ENCODE assay signal across 12 cellular contexts in the genomic region with DNA sequence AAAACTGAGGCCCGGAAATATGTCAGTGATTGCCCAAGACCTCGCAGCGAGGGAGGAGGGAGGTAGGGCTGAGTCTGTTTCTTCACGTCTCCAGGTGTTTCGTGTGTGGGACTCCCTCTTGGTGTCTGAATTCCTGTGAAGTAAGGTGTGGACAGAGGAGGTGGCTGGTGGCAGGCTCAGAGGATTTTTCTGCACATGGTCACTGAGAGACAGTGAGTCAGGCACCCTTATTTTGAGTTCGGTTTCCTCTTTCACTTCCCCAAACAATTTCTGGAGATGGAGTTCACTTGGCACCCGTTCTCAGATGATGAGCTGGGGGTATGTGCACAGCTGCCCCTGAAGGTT. TPM values are rescaled to one million over a fixed set of nuclear protein-coding genes. Genes with fewer than 3 reads are reported as not detected.
A peak's percentile ranks its signal among the peaks of the same experiment; 100 is the strongest.
DNase-seq lines count a peak whose midpoint lies in the region; ATAC-seq, FAIRE-seq and TF ChIP-seq lines count a peak whose summit lies in the region.
"Had no signal": no experiment of that assay in that cellular context is flagged by ENCODE, and none has a peak within 500 bp of the region (broad histone marks: within the 10 kb centered on the region; RNA-seq: fewer than 3 reads in every experiment).

No MANE protein-coding gene starts in this region.

- H3K27ac Mint-ChIP-seq in effector memory CD8-positive, alpha-beta T cell, result no peak overlapping the region
- H3K27ac Mint-ChIP-seq: T-helper 1 cell treated with Interleukin-12 subunit alpha and Interleukin-12 subunit beta and Interleukin-4 antibody, amounts not matched to agents 30 μg/mL and 1 μg/mL, for 36 hours had no signal

- H3K4me3 Mint-ChIP-seq in effector memory CD8-positive, alpha-beta T cell, result no peak overlapping the region
- H3K4me3 Mint-ChIP-seq: T-helper 1 cell treated with Interleukin-12 subunit alpha and Interleukin-12 subunit beta and Interleukin-4 antibody, amounts not matched to agents 30 μg/mL and 1 μg/mL, for 36 hours had no signal

- H3K36me3 ChIP-seq in K562 (ENCODE audit: control insufficient read depth, insufficient read depth, low read length) (no peaks in the 10 kb centered on the region), spleen (no peaks in the 10 kb centered on the region)

- DNase-seq in K562 (ENCODE audit: extremely low read depth in 1 of 4, low spot score in 3 of 4) (no peak), spleen (peak; percentile 50), iPS-NIHi7 (ENCODE audit: extremely low spot score) (no peak), T-helper 1 cell (no peak), ACHN (no peak)
- no peak for DNase-seq in effector memory CD8-positive, alpha-beta T cell
- DNase-seq: left ventricle myocardium superior, NCI-H1694 had no signal

- TF ChIP-seq RAD21 in K562 (CRISPR knock-in tag; conservative IDR thresholded peaks at IDR 0.05 in 1 of 2, IDR thresholded peaks at IDR 0.05 in 1 of 2), result no peak

- no TSS peak for BruUV-seq in K562 (replicated peaks; lab: Mats Ljungman, UMichigan)

- H3K9me1 ChIP-seq in K562 (ENCODE audit: control insufficient read depth, insufficient read depth, low read length), result no peaks in the 10 kb centered on the region

- H3K27me3 ChIP-seq in K562 (ENCODE audit: control insufficient read depth in 2 of 2, insufficient read depth in 2 of 2, low read length in 2 of 2) (peaks cover 14 to 23% of the 10 kb centered on the region in 2 experiments; a peak in 4 of 5 replicates), spleen (replicated peaks in 1 of 7) (peaks cover 0 to 8% (median 0%) of the 10 kb centered on the region in 7 donors)

- TF ChIP-seq EP300 in K562 (IDR thresholded peaks at IDR 0.05; ENCODE audit: low read length), result no peak

- peaks cover 70 to 90% of the 10 kb centered on the region in 2 donors for H3K27me3 Mint-ChIP-seq in effector memory CD8-positive, alpha-beta T cell

- FAIRE-seq in K562 (lab: Jason Lieb, UNC), result no peak

- H3K27ac ChIP-seq in K562 (ENCODE audit: extremely low read depth, low read depth, low read length), result no peak overlapping the region
- no peak overlapping the region for H3K27ac ChIP-seq in spleen

- H3K36me3 Mint-ChIP-seq in effector memory CD8-positive, alpha-beta T cell (ENCODE audit: insufficient read depth), result peaks cover 8% of the 10 kb centered on the region

- H3K4me1 ChIP-seq in K562 (replicated peaks in 1 of 2; ENCODE audit: control insufficient read depth in 2 of 2, insufficient read depth in 2 of 2, low read length in 2 of 2) (peaks cover 7 to 17% of the 10 kb centered on the region in 2 experiments; a peak in 3 of 5 replicates), spleen (peaks cover 0 to 29% (median 16%) of the 10 kb centered on the region in 6 donors)

- 0 out of 2 replicates have a peak overlapping the region, but pooled peaks have one; percentile 32 for H2AFZ ChIP-seq in K562 (ENCODE audit: low read depth, low read length)

- H4K20me1 ChIP-seq in K562 (replicated peaks; ENCODE audit: control insufficient read depth, insufficient read depth, low read length), result no peaks in the 10 kb centered on the region

- H3K9me3 Mint-ChIP-seq in effector memory CD8-positive, alpha-beta T cell, result no peaks in the 10 kb centered on the region
- H3K9me3 Mint-ChIP-seq: T-helper 1 cell treated with Interleukin-12 subunit alpha and Interleukin-12 subunit beta and Interleukin-4 antibody, amounts not matched to agents 30 μg/mL and 1 μg/mL, for 36 hours had no signal

- in situ Hi-C loops in K562 (cut with MboI) (no loop called here), ACHN (cut with HindIII; ENCODE audit: low pct_ligation_motif_present, low pct_unique_long_range_greater_than_20kb, low sequenced_read_pairs) (no loop called here)

- H3K9me3 ChIP-seq in K562 (replicated peaks; ENCODE audit: control insufficient read depth, insufficient read depth, low read depth, low read length) (no peaks in the 10 kb centered on the region), spleen (no peaks in the 10 kb centered on the region)

- no peak overlapping the region; a peak in 1 of 4 replicates for H3K9ac ChIP-seq in K562 (ENCODE audit: insufficient read depth in 1 of 2, low read depth in 2 of 2, low read length in 2 of 2)

- intact Hi-C loops in K562 (cut with micrococcal nuclease), result no loop called here
- intact Hi-C loops in spleen (cut with DNase I; ENCODE audit: low total_unique reads), result no loop called here

- no peaks in the 10 kb centered on the region for H3K79me2 ChIP-seq in K562 (ENCODE audit: control insufficient read depth, insufficient read depth, low read length)

- POLR2A ChIA-PET in K562 (lab: Yijun Ruan, JAX), result interaction anchor here (0.6 to 1.7 kb wide), 5 partner anchors 8 to 1172 kb away, joined by 3 to 5 read pairs (median 3); no protein-coding TSS in a partner anchor

- no peak overlapping the region for H3K4me2 ChIP-seq in K562 (ENCODE audit: insufficient read depth, low read length)

- TF ChIP-seq CTCF in K562 (IDR thresholded peaks at IDR 0.05 in 2 of 3, conservative IDR thresholded peaks at IDR 0.05 in 1 of 3; ENCODE audit: insufficient read depth in 2 of 3, low read depth in 1 of 3, low read length in 3 of 3) (no peak), spleen (IDR thresholded peaks at IDR 0.05 in 8 of 11, conservative IDR thresholded peaks at IDR 0.05 in 3 of 11) (no peak)

- TF ChIP-seq POLR2A in K562 (conservative IDR thresholded peaks at IDR 0.05) (no peak), spleen (IDR thresholded peaks at IDR 0.05) (no peak)

- H3K4me3 ChIP-seq in K562, result no peak overlapping the region
- H3K4me3 ChIP-seq in spleen, result no peak overlapping the region
- H3K4me3 ChIP-seq: skin epidermis had no signal

- H3K4me1 Mint-ChIP-seq in effector memory CD8-positive, alpha-beta T cell (ENCODE audit: low read depth in 2 of 2), result no peaks in the 10 kb centered on the region

- 31% methylated on average over 7 of the region's 7 CpGs for WGBS in K562 (ENCODE audit: insufficient coverage, low coverage, missing lambda C conversion rate)
- WGBS in spleen, 5 donors, result 38 to 56% (median 48%) methylated on average over 7 of the region's 7 CpGs

- CTCF ChIA-PET in K562 (lab: Yijun Ruan, JAX; ENCODE audit: low intra/inter-chr PET ratio), result no interaction called here

- ATAC-seq in GM19438 (IDR thresholded peaks at IDR 0.05; ENCODE audit: low read depth, unreplicated experiment) (peak; percentile 69), HG03558 (IDR thresholded peaks at IDR 0.05; ENCODE audit: extremely low read depth, unreplicated experiment) (peak; percentile 76), K562 (no peak)
- ATAC-seq in effector memory CD8-positive, alpha-beta T cell (replicated peaks), result no peak
- ATAC-seq: left ventricle myocardium superior had no signal

TF ChIP-seq in K562, 482 proteins besides CTCF, POLR2A, EP300 and RAD21 (continues in another document):
- TF ChIP-seq, protein P1, sequence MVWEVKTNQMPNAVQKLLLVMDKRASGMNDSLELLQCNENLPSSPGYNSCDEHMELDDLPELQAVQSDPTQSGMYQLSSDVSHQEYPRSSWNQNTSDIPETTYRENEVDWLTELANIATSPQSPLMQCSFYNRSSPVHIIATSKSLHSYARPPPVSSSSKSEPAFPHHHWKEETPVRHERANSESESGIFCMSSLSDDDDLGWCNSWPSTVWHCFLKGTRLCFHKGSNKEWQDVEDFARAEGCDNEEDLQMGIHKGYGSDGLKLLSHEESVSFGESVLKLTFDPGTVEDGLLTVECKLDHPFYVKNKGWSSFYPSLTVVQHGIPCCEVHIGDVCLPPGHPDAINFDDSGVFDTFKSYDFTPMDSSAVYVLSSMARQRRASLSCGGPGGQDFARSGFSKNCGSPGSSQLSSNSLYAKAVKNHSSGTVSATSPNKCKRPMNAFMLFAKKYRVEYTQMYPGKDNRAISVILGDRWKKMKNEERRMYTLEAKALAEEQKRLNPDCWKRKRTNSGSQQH (CRISPR knock-in tag; IDR thresholded peaks at IDR 0.05), result no peak

RNA-seq across cellular contexts. Expression of a gene that starts 46.3 kb away (rescaled TPM):
- 103 and 328 TPM in 2 replicates for total RNA-seq in K562 (2011; cell fraction: chromatin; rRNA removed; ENCODE audit: low replicate concordance)
- 46.2 and 74.2 TPM in 2 replicates for total RNA-seq in K562 (2011; cell fraction: nucleolus; rRNA removed)
- total RNA-seq in K562 (2011; cell fraction: nucleoplasm; rRNA removed), result 129 and 198 TPM in 2 replicates
- total RNA-seq in K562 (2014; rRNA removed), result 23.6 and 25.0 TPM in 2 replicates
- total RNA-seq in K562 (2014; rRNA removed; fragmentation: Illumina TruSeq; extraction: Trizol), result 35.8 and 38.9 TPM in 2 replicates
- total RNA-seq in K562 (2015; rRNA removed; fragmentation: Illumina TruSeq; extraction: Trizol), result 40.0 and 41.0 TPM in 2 replicates
- total RNA-seq in K562 (2021), result 30.2 and 30.8 TPM in 2 replicates
- 30.6 and 31.5 TPM in 2 replicates for polyA plus RNA-seq in K562 (2011; rRNA removed)
- polyA plus RNA-seq in K562 (2011; cell fraction: cytosol; rRNA removed), result 7.6 and 12.9 TPM in 2 replicates
- 52.3 and 82.5 TPM in 2 replicates for polyA plus RNA-seq in K562 (2011; cell fraction: nucleus; rRNA removed)
- 11.9 and 21.8 TPM in 2 replicates for polyA plus RNA-seq in K562 (2012)
- 20.2 and 23.4 TPM in 2 replicates for polyA plus RNA-seq in K562 (2014; fragmentation: Illumina TruSeq; extraction: Trizol)
- polyA plus RNA-seq in K562 (2014; fragmentation: Nextera tagmentation; extraction: Ambion mirVana), result 1 to 10 TPM; 7.2 to 9.4 TPM
- polyA plus RNA-seq in K562 (2014; rRNA removed), result 21.8 and 28.3 TPM in 2 replicates
- polyA minus RNA-seq in K562 (2011; rRNA and poly(A)+ RNA removed), result 95.2 and 122 TPM in 2 replicates
- 20.7 and 21.6 TPM in 2 replicates for polyA minus RNA-seq in K562 (2011; cell fraction: cytosol; rRNA and poly(A)+ RNA removed)
- polyA minus RNA-seq in K562 (2011; cell fraction: nucleus; rRNA and poly(A)+ RNA removed), result 103 and 159 TPM in 2 replicates
- 100 to 1,000 TPM in 5 of 7 donors, 10 to 100 TPM in 2; 88.6 to 169 (median 109) TPM for total RNA-seq in spleen
- polyA plus RNA-seq in spleen, result 10 to 100 TPM in 2 of 3 donors, 1 to 10 TPM in 1; 9.1 to 12.0 (median 11.6) TPM

RNA-seq across cellular contexts. Expression of a gene that starts 53.8 kb away (rescaled TPM):
- total RNA-seq in K562 (2011; cell fraction: chromatin; rRNA removed; ENCODE audit: low replicate concordance), result 7.7 and 11.5 TPM in 2 replicates
- total RNA-seq in K562 (2011; cell fraction: nucleolus; rRNA removed), result 7.8 and 9.0 TPM in 2 replicates
- 10.5 and 11.5 TPM in 2 replicates for total RNA-seq in K562 (2011; cell fraction: nucleoplasm; rRNA removed)
- total RNA-seq in K562 (2014; rRNA removed) (31.9 and 36.4 TPM in 2 replicates), K562 (2014; rRNA removed; fragmentation: Illumina TruSeq; extraction: Trizol) (19.8 and 22.1 TPM in 2 replicates), K562 (2015; rRNA removed; fragmentation: Illumina TruSeq; extraction: Trizol) (20.8 and 21.9 TPM in 2 replicates), K562 (2021) (24.4 and 29.0 TPM in 2 replicates), spleen (10 to 100 TPM; 16.5 to 22.6 (median 19.0) TPM)
- polyA plus RNA-seq in K562 (2011; rRNA removed) (13.5 and 19.5 TPM in 2 replicates), K562 (2014; fragmentation: Illumina TruSeq; extraction: Trizol) (15.8 and 23.4 TPM in 2 replicates), K562 (2014; fragmentation: Nextera tagmentation; extraction: Ambion mirVana) (1 to 10 TPM; 1.5 to 2.5 TPM), K562 (2014; rRNA removed) (39.1 and 43.4 TPM in 2 replicates), spleen (10 to 100 TPM; 36.2 to 42.1 (median 38.1) TPM)
- 15.3 and 15.8 TPM in 2 replicates for polyA plus RNA-seq in K562 (2011; cell fraction: cytosol; rRNA removed)
- 9.4 and 11.3 TPM in 2 replicates for polyA plus RNA-seq in K562 (2011; cell fraction: nucleus; rRNA removed)
- polyA plus RNA-seq in K562 (2012), result 24.1 and 29.7 TPM in 2 replicates
- polyA minus RNA-seq in K562 (2011; rRNA and poly(A)+ RNA removed), result 8.7 and 10.9 TPM in 2 replicates
- 4.7 and 7.5 TPM in 2 replicates for polyA minus RNA-seq in K562 (2011; cell fraction: cytosol; rRNA and poly(A)+ RNA removed)
- polyA minus RNA-seq in K562 (2011; cell fraction: nucleus; rRNA and poly(A)+ RNA removed), result 3.4 and 4.9 TPM in 2 replicates

Comparison
In these comparisons a context has a peak if more than half of its experiments do, and no peak if none do; other contexts are left out.
1. ATAC-seq: peak in GM19438 (single experiment) and HG03558 (single experiment); none in K562 (single experiment) and effector memory CD8-positive, alpha-beta T cell (single experiment).